In genomic region chr1:93607814-93608187, GRCh38 we compare ENCODE assay signal across 9 cellular contexts.
DNase-seq lines count a peak whose midpoint lies in the region; ATAC-seq, FAIRE-seq and TF ChIP-seq lines count a peak whose summit lies in the region.
"Had no signal": no experiment of that assay in that cellular context is flagged by ENCODE, and none has a peak within 500 bp of the region (broad histone marks: within the 10 kb centered on the region; RNA-seq: fewer than 3 reads in every experiment).

No MANE protein-coding gene starts in this region.

- peaks cover 7% of the 10 kb centered on the region; the same call in 1 of the 2 replicates for H3K36me3 ChIP-seq in ACC112 (ENCODE audit: insufficient read depth, low read length)
- no peaks in the 10 kb centered on the region for H3K36me3 ChIP-seq in GM12878 (ENCODE audit: control insufficient read depth in 2 of 2, insufficient read depth in 2 of 2, low read length in 1 of 2)
- H3K36me3 ChIP-seq in HAP-1 (replicated peaks): no peaks in the 10 kb centered on the region

- H3K4me1 ChIP-seq in ACC112 (ENCODE audit: control insufficient read depth, insufficient read depth, low read length, unreplicated experiment): peaks cover 67% of the 10 kb centered on the region
- peaks cover 28% of the 10 kb centered on the region for H3K4me1 ChIP-seq in GM12878 (ENCODE audit: control insufficient read depth, insufficient read depth, low read length)
- no peaks in the 10 kb centered on the region for H3K4me1 ChIP-seq in HAP-1

- peaks cover 9% of the 10 kb centered on the region for H4K20me1 ChIP-seq in GM12878 (ENCODE audit: control insufficient read depth, insufficient read depth)

- RAD21 ChIA-PET in GM12878 (lab: Charles Lee; ENCODE audit: unreplicated experiment): interaction anchor here (0.6 to 2.8 kb wide), 8 partner anchors 10 to 236 kb away, joined by 3 to 23 read pairs (median 4); partner anchors contain the start of gene BCAR3

- intact Hi-C loops in GM12878 (cut with micrococcal nuclease; ENCODE audit: unreplicated experiment): no loop called here

- no TSS peak for BruUV-seq in GM12878 (replicated peaks; lab: Mats Ljungman, UMichigan)

- H3K9ac ChIP-seq in GM12878 (ENCODE audit: control insufficient read depth, insufficient read depth, low read length): no peak overlapping the region

- H2AFZ ChIP-seq in ACC112 (ENCODE audit: low read length, unreplicated experiment): no peak overlapping the region
- no peak overlapping the region for H2AFZ ChIP-seq in GM12878 (ENCODE audit: control insufficient read depth, low read depth, low read length)

- TF ChIP-seq POLR2A in GM12878 (IDR thresholded peaks at IDR 0.05; ENCODE audit: low read depth, low read length): no peak

- H3K27ac ChIP-seq in ACC112 (ENCODE audit: low read depth, low read length) (peak overlapping the region; percentile 89), GM12878 (ENCODE audit: control insufficient read depth, insufficient read depth) (peak overlapping the region; percentile 40)

- no peak for TF ChIP-seq RAD21 in GM12878 (IDR thresholded peaks at IDR 0.05; ENCODE audit: insufficient read depth, low read depth, low read length)

- peak overlapping the region; percentile 77; the same call in 1 of the 2 replicates for H3K4me2 ChIP-seq in GM12878 (ENCODE audit: control insufficient read depth, insufficient read depth)

- SMC1A ChIA-PET in GM12878 (lab: Charles Lee; ENCODE audit: uncharacterized antibody, unreplicated experiment): interaction anchor here (0.8 to 2.7 kb wide), 9 partner anchors 9 to 545 kb away, joined by 3 to 15 read pairs (median 3); no protein-coding TSS in a partner anchor

- DNase-seq in GM12878 (ENCODE audit: low read depth, low spot score) (peak; percentile 76), SW480 (ENCODE audit: low spot score) (no peak), HAP-1 (ENCODE audit: low spot score in 2 of 2) (no peak), germinal center (ENCODE audit: low spot score) (no peak)
- peak; percentile 35 to 66 for DNase-seq in stimulated activated CD4-positive, alpha-beta T cell treated with anti-CD3 and anti-CD28 coated beads, Interleukin-4, amount 100 ng/mL, for 48 hours (ENCODE audit: low read depth in 2 of 2)
- DNase-seq: activated naive CD8-positive, alpha-beta T cell treated with anti-CD3 and anti-CD28 coated beads, Interleukin-2, amount 10 ng/mL, durations not matched to agents 7 days and 5 days had no signal

- POLR2A ChIA-PET in GM12878 (lab: Charles Lee): no interaction called here

- H3K9me3 ChIP-seq in GM12878 (replicated peaks; ENCODE audit: control insufficient read depth, insufficient read depth, low read length) (no peaks in the 10 kb centered on the region; the same call in 2 of the 3 replicates), HAP-1 (no peaks in the 10 kb centered on the region)

- 0% methylated on average over 5 of the region's 5 CpGs for WGBS in GM12878 (ENCODE audit: insufficient coverage, insufficient replicate concordance, low lambda C conversion rate, missing lambda C conversion rate)

- H3K79me2 ChIP-seq in ACC112 (ENCODE audit: control insufficient read depth, insufficient read depth, low read length, unreplicated experiment) (peaks cover 95% of the 10 kb centered on the region), GM12878 (ENCODE audit: control insufficient read depth, insufficient read depth, low read length) (no peaks in the 10 kb centered on the region)

- FAIRE-seq in GM12878 (lab: Jason Lieb, UNC): peak; percentile 91

- ATAC-seq in GM19324 (IDR thresholded peaks at IDR 0.05; ENCODE audit: low FRiP score, unreplicated experiment) (peak; percentile 64), HG03175 (IDR thresholded peaks at IDR 0.05; ENCODE audit: unreplicated experiment) (peak; percentile 93), GM12878 (peak; percentile 94)

- H3K27me3 ChIP-seq in ACC112 (ENCODE audit: insufficient read depth, low read length) (no peaks in the 10 kb centered on the region), GM12878 (replicated peaks in 1 of 2; ENCODE audit: control insufficient read depth in 2 of 2, insufficient read depth in 2 of 2, low read length in 1 of 2) (no peaks in the 10 kb centered on the region; a peak in 2 of 4 replicates), HAP-1 (ENCODE audit: low read depth) (no peaks in the 10 kb centered on the region; the same call in 1 of the 2 replicates)

- CTCF ChIA-PET in GM12878 (lab: Yijun Ruan, JAX): interaction anchor here (0.6 to 2.0 kb wide), 8 partner anchors 10 to 303 kb away, joined by 3 to 9 read pairs (median 4); no protein-coding TSS in a partner anchor

- in situ Hi-C loops in GM12878 (cut with MboI) (no loop called here), HAP-1 (cut with MboI; ENCODE audit: low sequenced_read_pairs) (loop anchor here (25.0 kb wide), 1 partner anchor 170 kb away; the partner anchor contains the start of gene FNBP1L)

- no peak for TF ChIP-seq CTCF in GM12878 (IDR thresholded peaks at IDR 0.05 in 2 of 3, conservative IDR thresholded peaks at IDR 0.05 in 1 of 3; ENCODE audit: control insufficient read depth in 2 of 3, extremely low read depth in 1 of 3, insufficient read depth in 1 of 3, low read depth in 3 of 3, low read length in 3 of 3)

- H3K4me3 ChIP-seq in ACC112 (ENCODE audit: low read depth, low read length) (no peak overlapping the region), GM12878 (no peak overlapping the region), HAP-1 (no peak overlapping the region)

- peak in 1 of 2 experiments; percentile 89; a peak in 2 of 4 replicates for TF ChIP-seq EP300 in GM12878 (IDR thresholded peaks at IDR 0.05; ENCODE audit: borderline replicate concordance in 1 of 2, control insufficient read depth in 1 of 2, low read depth in 2 of 2, low read length in 2 of 2)

TF ChIP-seq in GM12878, 131 proteins besides CTCF, POLR2A, EP300 and RAD21 (continues in another document):
- TF ChIP-seq RELB (IDR thresholded peaks at IDR 0.05; ENCODE audit: low read depth) (no peak), ZBTB33 (IDR thresholded peaks at IDR 0.05) (no peak), BCL11A (IDR thresholded peaks at IDR 0.05; ENCODE audit: low read depth, low read length) (peak; percentile 85), SKIL (IDR thresholded peaks at IDR 0.05; ENCODE audit: low read depth, poor library complexity, severe bottlenecking) (peak; percentile 99), USF1 (IDR thresholded peaks at IDR 0.05; ENCODE audit: borderline replicate concordance, extremely low read length, insufficient read depth, low read depth, low read length) (no peak), IKZF2 (IDR thresholded peaks at IDR 0.05) (peak; percentile 73 to 83), SMC3 (IDR thresholded peaks at IDR 0.05; ENCODE audit: borderline replicate concordance, low read length) (no peak), SP1 (IDR thresholded peaks at IDR 0.05; ENCODE audit: low read depth, low read length) (no peak), BMI1 (IDR thresholded peaks at IDR 0.05; ENCODE audit: borderline replicate concordance) (peak; percentile 66)

Comparison
In these comparisons a context has a peak if more than half of its experiments do, and no peak if none do; other contexts are left out.
1. DNase-seq: peak in GM12878 (single experiment) and stimulated activated CD4-positive, alpha-beta T cell treated with anti-CD3 and anti-CD28 coated beads, Interleukin-4, amount 100 ng/mL, for 48 hours (2 of 2); none in SW480 (single experiment), HAP-1 (0 of 2) and germinal center (single experiment).
2. Peak in every context shown above with its lines, with median percentiles within 50 percentile points of each other: ATAC-seq.